ENCODE assay signal across 8 cellular contexts in genomic region chr10:118754556-118755423, GRCh38. TPM values are rescaled to one million over a fixed set of nuclear protein-coding genes. Genes with fewer than 3 reads are reported as not detected.
DNase-seq lines count a peak whose midpoint lies in the region; ATAC-seq and TF ChIP-seq lines count a peak whose summit lies in the region.

TSS of gene CACUL1 (minus strand) at chr10:118754970. CDS start at chr10:118754762, 208 bp downstream.

- DNase-seq in NCI-H187 treated with DMSO at 0.1 percent for 48 hours (lab: John Stamatoyannopoulos, UW) (peak; percentile 88), ascending aorta (ENCODE audit: low spot score in 2 of 2) (peak; percentile 99 to 100), right cardiac atrium (peak; percentile 100), pulmonary artery endothelial cell (ENCODE audit: low read depth, low spot score) (peak; percentile 99), uterus (peak; percentile 100)

- peak; percentile 76 to 85 for TF ChIP-seq POLR2A in uterus (IDR thresholded peaks at IDR 0.05)

- H3K4me1 ChIP-seq in ascending aorta (peaks cover 4 to 19% of the 10 kb centered on the region in 2 donors), right cardiac atrium (ENCODE audit: control insufficient read depth, insufficient read depth, low read length) (no peaks in the 10 kb centered on the region), uterus (no peaks in the 10 kb centered on the region)

- ATAC-seq in GM18499 (IDR thresholded peaks at IDR 0.05; ENCODE audit: insufficient read depth, unreplicated experiment) (peak; percentile 92), HG02943 (IDR thresholded peaks at IDR 0.05; ENCODE audit: low read depth, unreplicated experiment) (peak; percentile 98), right cardiac atrium (peak; percentile 99)

- TF ChIP-seq CTCF in ascending aorta (IDR thresholded peaks at IDR 0.05): no peak
- no peak for TF ChIP-seq CTCF in uterus (IDR thresholded peaks at IDR 0.05)

- H3K36me3 ChIP-seq in ascending aorta: no peaks in the 10 kb centered on the region
- no peaks in the 10 kb centered on the region for H3K36me3 ChIP-seq in uterus

- intact Hi-C loops in T-helper 2 cell treated with Interferon-gamma antibody and Interleukin-4, amounts not matched to agents 100 ng/mL and 5 ng/mL, for 36 hours (cut with micrococcal nuclease): loop anchor here (1.0 to 10.0 kb wide), 9 partner anchors 22 to 1380 kb away; partner anchors contain the start of genes EIF3A, FAM204A, GRK5 and MCMBP
- intact Hi-C loops in ascending aorta (cut with DNase I) (loop anchor here (1.0 to 10.0 kb wide), 9 partner anchors 10 to 1380 kb away; partner anchors contain the start of genes BAG3, DENND10, FAM204A and NANOS1), right cardiac atrium (cut with DNase I) (no loop called here), uterus (cut with DNase I; ENCODE audit: low total_unique reads) (no loop called here)

- H3K27me3 ChIP-seq in ascending aorta (no peaks in the 10 kb centered on the region), right cardiac atrium (ENCODE audit: control insufficient read depth, insufficient read depth) (no peaks in the 10 kb centered on the region), uterus (no peaks in the 10 kb centered on the region)

- H3K27ac ChIP-seq in ascending aorta (peak within 1 kb of the TSS; percentile 77 to 79), right cardiac atrium (ENCODE audit: low read length) (peak within 1 kb of the TSS; percentile 66), uterus (peak within 1 kb of the TSS; percentile 82 to 93)

- H3K4me3 ChIP-seq in ascending aorta: peak within 1 kb of the TSS; percentile 95 to 100
- H3K4me3 ChIP-seq in right cardiac atrium (ENCODE audit: low read length): peak within 1 kb of the TSS; percentile 72
- H3K4me3 ChIP-seq in uterus: peak within 1 kb of the TSS; percentile 82 to 97

- no peaks in the 10 kb centered on the region for H3K9me3 ChIP-seq in ascending aorta
- H3K9me3 ChIP-seq in right cardiac atrium (ENCODE audit: control insufficient read depth, low read length): no peaks in the 10 kb centered on the region
- no peaks in the 10 kb centered on the region for H3K9me3 ChIP-seq in uterus

- WGBS in right cardiac atrium: under 1% methylated on average over 87 of the region's 87 CpGs

RNA-seq across cellular contexts. Expression of gene CACUL1, which starts in this region (rescaled TPM):
- 22.5 and 23.5 TPM in 2 replicates for total RNA-seq in T-helper 2 cell treated with Interferon-gamma antibody and Interleukin-4, amounts not matched to agents 100 ng/mL and 5 ng/mL, for 36 hours
- total RNA-seq in ascending aorta: 23.6 TPM
- 10 to 100 TPM; 26.0 to 37.5 (median 32.0) TPM for total RNA-seq in right cardiac atrium
- polyA plus RNA-seq in right cardiac atrium: 7.9 TPM
- total RNA-seq in pulmonary artery endothelial cell: 27.4 and 30.6 TPM in 2 replicates
- 10 to 100 TPM; 24.8 to 61.0 (median 29.6) TPM for total RNA-seq in uterus

Comparison
In these comparisons a context has a peak if more than half of its experiments do, and no peak if none do; other contexts are left out.
1. Peak in every context shown above with its lines: DNase-seq, ATAC-seq, H3K4me3 ChIP-seq and H3K27ac ChIP-seq.
2. intact Hi-C loops: an anchor here in T-helper 2 cell treated with Interferon-gamma antibody and Interleukin-4, amounts not matched to agents 100 ng/mL and 5 ng/mL, for 36 hours (1.0 to 10.0 kb wide) and ascending aorta (1.0 to 10.0 kb wide); none called in right cardiac atrium and uterus.